In genomic region chr3:11480663-11481298, GRCh38 we compare ENCODE assay signal across 13 cellular contexts.
DNase-seq lines count a peak whose midpoint lies in the region; ATAC-seq, FAIRE-seq and TF ChIP-seq lines count a peak whose summit lies in the region.
"Had no signal": no experiment of that assay in that cellular context is flagged by ENCODE, and none has a peak within 500 bp of the region (broad histone marks: within the 10 kb centered on the region; RNA-seq: fewer than 3 reads in every experiment).

No MANE protein-coding gene starts in this region.

- DNase-seq in NCI-H446 (lab: John Stamatoyannopoulos, UW): peak; percentile 54 to 74
- no peak for DNase-seq in esophagus muscularis mucosa (ENCODE audit: extremely low spot score)
- DNase-seq in myocyte (ENCODE audit: low read depth): peak; percentile 18
- DNase-seq in GM19240 (ENCODE audit: insufficient read length, low spot score): no peak
- no peak for DNase-seq in D721Med (ENCODE audit: insufficient read length, low spot score)
- DNase-seq in CD4-positive, alpha-beta T cell: no peak
- DNase-seq: activated CD8-positive, alpha-beta memory T cell treated with anti-CD3 and anti-CD28 coated beads, Interleukin-2, amount 50 U/mL, for 4 hours; AML-193; GDM1; natural killer cell; stimulated activated naive CD4-positive, alpha-beta T cell had no signal

- 68% methylated on average over 7 of the region's 7 CpGs for WGBS in esophagus muscularis mucosa

- no peaks in the 10 kb centered on the region for H3K9me3 ChIP-seq in esophagus muscularis mucosa
- no peaks in the 10 kb centered on the region for H3K9me3 ChIP-seq in CD4-positive, alpha-beta T cell (ENCODE audit: control insufficient read depth, low read length)

- H3K27me3 ChIP-seq in esophagus muscularis mucosa: no peaks in the 10 kb centered on the region
- H3K27me3 ChIP-seq in CD4-positive, alpha-beta T cell (ENCODE audit: control insufficient read depth, insufficient read depth, low read length): no peaks in the 10 kb centered on the region

- H3K9me3 Mint-ChIP-seq in CD4-positive, alpha-beta T cell: no peaks in the 10 kb centered on the region
- H3K9me3 Mint-ChIP-seq: natural killer cell had no signal

- no peak for TF ChIP-seq EP300 in esophagus muscularis mucosa (IDR thresholded peaks at IDR 0.05)

- no peak overlapping the region for H3K27ac Mint-ChIP-seq in CD4-positive, alpha-beta T cell
- H3K27ac Mint-ChIP-seq: natural killer cell had no signal

- H3K27ac ChIP-seq in C4-2B (peak overlapping the region; percentile 64), esophagus muscularis mucosa (replicated peaks in 1 of 4) (peak overlapping the region; percentile 42 to 71 (median 50))
- no peak overlapping the region for H3K27ac ChIP-seq in CD4-positive, alpha-beta T cell (ENCODE audit: low read depth, low read length)

- no peaks in the 10 kb centered on the region for H3K27me3 Mint-ChIP-seq in CD4-positive, alpha-beta T cell

- TF ChIP-seq CTCF in C4-2B (conservative IDR thresholded peaks at IDR 0.05) (no peak), esophagus muscularis mucosa (IDR thresholded peaks at IDR 0.05) (no peak), D721Med (IDR thresholded peaks at IDR 0.05; ENCODE audit: insufficient read depth, missing control alignments) (no peak)
- TF ChIP-seq CTCF in CD4-positive, alpha-beta T cell (IDR thresholded peaks at IDR 0.05): no peak

- intact Hi-C loops in esophagus muscularis mucosa (cut with DNase I): no loop called here
- intact Hi-C loops in CD4-positive, alpha-beta T cell (cut with DNase I, micrococcal nuclease): no loop called here

- no peaks in the 10 kb centered on the region for H3K4me1 Mint-ChIP-seq in CD4-positive, alpha-beta T cell (ENCODE audit: low read depth)
- H3K4me1 Mint-ChIP-seq: natural killer cell had no signal

- no peak for FAIRE-seq in D721Med (lab: Jason Lieb, UNC)

- ATAC-seq in GM21528 (IDR thresholded peaks at IDR 0.05; ENCODE audit: low FRiP score, unreplicated experiment): no peak
- no peak for ATAC-seq in CD4-positive, alpha-beta T cell (ENCODE audit: poor library complexity)
- ATAC-seq: natural killer cell had no signal

- peaks cover 17% of the 10 kb centered on the region for H3K36me3 Mint-ChIP-seq in CD4-positive, alpha-beta T cell (ENCODE audit: low read depth)
- H3K36me3 Mint-ChIP-seq: natural killer cell had no signal

- TF ChIP-seq POLR2A in esophagus muscularis mucosa (IDR thresholded peaks at IDR 0.05; ENCODE audit: low read depth): no peak

- H3K4me3 Mint-ChIP-seq in CD4-positive, alpha-beta T cell: no peak overlapping the region
- H3K4me3 Mint-ChIP-seq: natural killer cell had no signal

- CTCF ChIA-PET in CD4-positive, alpha-beta T cell (lab: Charles Lee): no interaction called here

- POLR2A ChIA-PET in CD4-positive, alpha-beta T cell (lab: Charles Lee): no interaction called here

- H3K4me1 ChIP-seq in esophagus muscularis mucosa: peaks cover 25 to 55% (median 54%) of the 10 kb centered on the region in 4 donors

- no peak overlapping the region for H3K4me3 ChIP-seq in esophagus muscularis mucosa

- no peaks in the 10 kb centered on the region for H3K36me3 ChIP-seq in esophagus muscularis mucosa

Comparison
In these comparisons a context has a peak if more than half of its experiments do, and no peak if none do; other contexts are left out.
1. DNase-seq: peak in NCI-H446 (2 of 2) and myocyte (single experiment); none in esophagus muscularis mucosa (single experiment), GM19240 (single experiment), D721Med (single experiment) and CD4-positive, alpha-beta T cell (0 of 10).